Comparison of ENCODE assay signal across 8 cellular contexts in genomic region chr15:91049378-91050127, GRCh38. TPM values are rescaled to one million over a fixed set of nuclear protein-coding genes. Genes with fewer than 3 reads are reported as not detected.
DNase-seq lines count a peak whose midpoint lies in the region; ATAC-seq and TF ChIP-seq lines count a peak whose summit lies in the region.

No MANE protein-coding gene starts in this region.

- H3K27ac ChIP-seq in VCaP: no peak overlapping the region

- DNase-seq in AG04449 (ENCODE audit: low read depth, low spot score): no peak
- peak; percentile 45 for DNase-seq in NCI-H2171 (lab: John Stamatoyannopoulos, UW)
- peak; percentile 61 for DNase-seq in ecto neural progenitor cell (ENCODE audit: low spot score)
- DNase-seq in lung microvascular endothelial cell (ENCODE audit: low read depth in 2 of 2): peak; percentile 69 to 74
- DNase-seq in stimulated activated naive CD4-positive, alpha-beta T cell (lab: John Stamatoyannopoulos, UW): peak; percentile 5 to 61 (median 24)

- POLR2A ChIA-PET in AG04449 (lab: Yijun Ruan, JAX): interaction anchor here (1.0 kb wide), 2 partner anchors 93 to 95 kb away, joined by 4 read pairs; partner anchors contain the start of gene RCCD1

- no peak overlapping the region; the same call in 1 of the 2 replicates for H3K4me3 ChIP-seq in AG04449 (ENCODE audit: low read depth, low read length)

- ATAC-seq in GM18502 (IDR thresholded peaks at IDR 0.05; ENCODE audit: poor library complexity, unreplicated experiment) (peak; percentile 86), HG03064 (IDR thresholded peaks at IDR 0.05; ENCODE audit: low read depth, unreplicated experiment) (peak; percentile 89)

- TF ChIP-seq CTCF in AG04449 (IDR thresholded peaks at IDR 0.05; ENCODE audit: insufficient read depth, low read length, missing control alignments) (peak; percentile 66), VCaP (conservative IDR thresholded peaks at IDR 0.05) (peak; percentile 96)

- CTCF ChIA-PET in AG04449 (lab: Yijun Ruan, JAX): interaction anchor here (0.6 to 8.9 kb wide), 35 partner anchors 9 to 223 kb away, joined by 3 to 193 read pairs (median 4); partner anchors contain the start of genes HDDC3, RCCD1, UNC45A and VPS33B

RNA-seq across cellular contexts. Expression of gene VPS33B, which starts 27.2 kb away (rescaled TPM):
- 8.7 and 10.5 TPM in 2 replicates for total RNA-seq in lung microvascular endothelial cell

RNA-seq across cellular contexts. Expression of gene SV2B, which starts 50.5 kb away (rescaled TPM):
- 0.22 and 0.40 TPM in 2 replicates for total RNA-seq in lung microvascular endothelial cell

RNA-seq across cellular contexts. Expression of gene PRC1, which starts 55.2 kb away (rescaled TPM):
- 22.6 and 60.6 TPM in 2 replicates for total RNA-seq in lung microvascular endothelial cell
